ENCODE assay signal across 1 cellular context in the genomic region with DNA sequence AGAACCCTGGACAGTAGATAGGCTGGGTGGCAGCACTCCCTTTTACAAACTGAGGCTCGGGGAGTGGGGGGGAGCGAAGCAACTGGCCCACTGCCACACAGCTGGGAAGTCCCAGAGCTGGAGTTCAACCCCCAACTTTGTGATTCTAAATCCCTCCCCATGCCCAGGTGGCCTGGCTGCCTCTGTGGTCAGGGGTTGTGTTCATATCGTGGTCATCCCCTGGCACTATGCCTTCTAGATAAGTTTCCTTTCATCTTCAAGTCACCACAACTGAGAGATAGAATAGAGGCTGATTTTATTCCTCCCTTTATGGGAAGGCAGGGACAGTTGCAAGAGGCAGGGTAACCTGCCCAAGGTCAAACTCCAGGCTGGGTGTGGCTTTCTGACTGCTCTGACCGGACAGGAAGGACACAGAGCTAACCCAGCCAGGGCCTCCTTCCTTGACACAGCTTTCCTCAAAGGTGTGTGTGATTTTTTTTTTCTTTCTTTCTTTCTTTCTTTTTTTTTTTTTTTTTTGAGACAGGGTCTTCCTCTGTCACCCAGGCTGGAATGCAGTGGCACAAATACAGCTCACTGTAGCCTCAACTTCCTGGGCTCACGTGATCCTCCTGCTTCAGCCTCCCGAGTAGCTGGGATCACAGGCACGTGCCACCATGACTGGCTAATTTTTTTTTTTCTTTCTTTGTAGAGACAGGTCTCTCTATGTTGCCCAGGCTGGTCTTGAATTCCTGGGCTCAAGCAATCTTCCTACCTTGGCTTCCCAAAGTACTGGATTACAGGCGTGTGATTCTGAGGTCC.
TF ChIP-seq lines count a peak whose summit lies in the region.

No MANE protein-coding gene starts in this region.

TF ChIP-seq in HepG2, 621 proteins besides CTCF, POLR2A, EP300 and RAD21 (continued from another document):
- 0 out of 2 replicates have a peak, but pooled peaks have one; percentile 25 for TF ChIP-seq BHLHE40 (IDR thresholded peaks at IDR 0.05; ENCODE audit: low read length)
- TF ChIP-seq, protein P1, sequence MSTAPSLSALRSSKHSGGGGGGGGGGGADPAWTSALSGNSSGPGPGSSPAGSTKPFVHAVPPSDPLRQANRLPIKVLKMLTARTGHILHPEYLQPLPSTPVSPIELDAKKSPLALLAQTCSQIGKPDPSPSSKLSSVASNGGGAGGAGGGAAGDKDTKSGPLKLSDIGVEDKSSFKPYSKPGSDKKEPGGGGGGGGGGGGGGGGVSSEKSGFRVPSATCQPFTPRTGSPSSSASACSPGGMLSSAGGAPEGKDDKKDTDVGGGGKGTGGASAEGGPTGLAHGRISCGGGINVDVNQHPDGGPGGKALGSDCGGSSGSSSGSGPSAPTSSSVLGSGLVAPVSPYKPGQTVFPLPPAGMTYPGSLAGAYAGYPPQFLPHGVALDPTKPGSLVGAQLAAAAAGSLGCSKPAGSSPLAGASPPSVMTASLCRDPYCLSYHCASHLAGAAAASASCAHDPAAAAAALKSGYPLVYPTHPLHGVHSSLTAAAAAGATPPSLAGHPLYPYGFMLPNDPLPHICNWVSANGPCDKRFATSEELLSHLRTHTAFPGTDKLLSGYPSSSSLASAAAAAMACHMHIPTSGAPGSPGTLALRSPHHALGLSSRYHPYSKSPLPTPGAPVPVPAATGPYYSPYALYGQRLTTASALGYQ (CRISPR knock-in tag; IDR thresholded peaks at IDR 0.05), result no peak
- TF ChIP-seq, protein P2, sequence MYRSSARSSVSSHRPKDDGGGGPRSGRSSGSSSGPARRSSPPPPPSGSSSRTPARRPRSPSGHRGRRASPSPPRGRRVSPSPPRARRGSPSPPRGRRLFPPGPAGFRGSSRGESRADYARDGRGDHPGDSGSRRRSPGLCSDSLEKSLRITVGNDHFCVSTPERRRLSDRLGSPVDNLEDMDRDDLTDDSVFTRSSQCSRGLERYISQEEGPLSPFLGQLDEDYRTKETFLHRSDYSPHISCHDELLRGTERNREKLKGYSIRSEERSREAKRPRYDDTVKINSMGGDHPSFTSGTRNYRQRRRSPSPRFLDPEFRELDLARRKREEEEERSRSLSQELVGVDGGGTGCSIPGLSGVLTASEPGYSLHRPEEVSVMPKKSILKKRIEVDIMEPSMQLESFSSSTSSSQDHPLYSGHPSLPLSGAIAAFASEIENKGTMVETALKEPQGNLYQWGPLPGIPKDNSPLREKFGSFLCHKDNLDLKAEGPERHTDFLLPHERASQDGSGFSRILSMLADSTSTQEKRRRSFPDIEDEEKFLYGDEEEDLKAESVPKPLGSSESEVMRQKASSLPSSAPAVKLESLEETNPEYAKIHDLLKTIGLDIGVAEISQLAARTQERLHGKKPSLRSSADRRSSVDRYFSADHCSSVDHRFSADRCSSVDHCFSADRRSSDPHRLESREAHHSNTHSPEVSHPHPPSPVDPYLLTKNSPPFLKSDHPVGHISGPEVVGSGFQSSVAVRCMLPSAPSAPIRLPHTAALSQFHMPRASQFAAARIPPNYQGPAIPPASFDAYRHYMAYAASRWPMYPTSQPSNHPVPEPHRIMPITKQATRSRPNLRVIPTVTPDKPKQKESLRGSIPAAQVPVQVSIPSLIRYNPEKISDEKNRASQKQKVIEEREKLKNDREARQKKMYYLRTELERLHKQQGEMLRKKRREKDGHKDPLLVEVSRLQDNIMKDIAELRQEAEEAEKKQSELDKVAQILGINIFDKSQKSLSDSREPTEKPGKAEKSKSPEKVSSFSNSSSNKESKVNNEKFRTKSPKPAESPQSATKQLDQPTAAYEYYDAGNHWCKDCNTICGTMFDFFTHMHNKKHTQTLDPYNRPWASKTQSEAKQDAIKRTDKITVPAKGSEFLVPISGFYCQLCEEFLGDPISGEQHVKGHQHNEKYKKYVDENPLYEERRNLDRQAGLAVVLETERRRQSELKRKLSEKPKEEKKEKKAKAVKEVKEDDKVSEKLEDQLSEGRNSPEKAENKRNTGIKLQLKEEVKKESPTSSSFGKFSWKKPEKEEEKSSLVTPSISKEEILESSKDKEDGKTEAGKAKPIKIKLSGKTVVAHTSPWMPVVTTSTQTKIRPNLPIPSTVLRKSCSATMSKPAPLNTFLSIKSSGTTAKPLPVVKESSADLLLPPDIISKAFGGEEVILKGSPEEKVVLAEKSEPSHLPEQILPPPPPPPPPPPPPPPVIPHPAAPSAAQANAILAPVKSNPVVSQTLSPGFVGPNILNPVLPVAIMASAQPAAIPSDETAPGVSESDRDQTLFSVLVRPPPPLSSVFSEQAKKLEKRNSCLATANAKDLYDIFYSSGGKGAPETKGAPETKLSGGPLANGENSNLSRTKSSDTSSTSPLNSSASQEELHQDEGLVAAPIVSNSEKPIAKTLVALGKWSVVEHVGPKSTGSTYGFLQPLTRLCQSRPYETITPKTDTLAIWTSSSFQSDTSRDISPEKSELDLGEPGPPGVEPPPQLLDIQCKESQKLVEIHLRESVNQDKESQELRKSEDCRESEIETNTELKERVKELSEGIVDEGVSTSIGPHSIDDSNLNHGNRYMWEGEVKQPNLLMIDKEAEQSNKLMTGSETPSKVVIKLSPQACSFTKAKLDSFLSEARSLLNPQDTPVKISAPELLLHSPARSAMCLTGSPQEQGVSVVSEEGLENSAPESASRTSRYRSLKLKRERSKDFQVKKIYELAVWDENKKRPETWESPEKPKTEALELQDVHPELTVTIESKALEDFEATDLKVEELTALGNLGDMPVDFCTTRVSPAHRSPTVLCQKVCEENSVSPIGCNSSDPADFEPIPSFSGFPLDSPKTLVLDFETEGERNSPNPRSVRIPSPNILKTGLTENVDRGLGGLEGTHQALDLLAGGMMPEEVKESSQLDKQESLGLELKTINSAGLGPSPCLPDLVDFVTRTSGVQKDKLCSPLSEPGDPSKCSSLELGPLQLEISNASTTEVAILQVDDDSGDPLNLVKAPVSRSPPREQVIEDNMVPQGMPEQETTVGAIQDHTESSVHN (CRISPR knock-in tag; IDR thresholded peaks at IDR 0.05), result no peak
